Comparison of ENCODE assay signal across 26 cellular contexts in the genomic region with DNA sequence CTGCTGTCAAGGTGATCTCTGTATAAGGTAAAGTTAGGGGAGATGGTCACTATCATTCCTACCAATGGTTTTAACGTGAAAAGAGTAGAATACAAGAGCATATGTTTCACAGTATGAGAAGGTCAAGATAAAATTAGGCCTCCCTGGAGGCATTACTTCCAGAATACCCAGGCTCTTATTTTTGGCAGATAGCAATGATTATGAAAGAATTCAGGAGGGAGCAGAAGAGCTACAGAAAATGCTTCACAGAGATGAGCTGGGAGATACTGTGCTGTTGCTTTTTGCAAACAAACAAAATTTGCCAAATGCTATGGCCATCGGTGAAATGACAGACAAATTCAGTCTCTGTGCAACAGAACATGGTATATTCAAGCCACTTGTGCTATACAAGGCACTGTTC.
"Had no signal": no experiment of that assay in that cellular context is flagged by ENCODE, and none has a peak within 500 bp of the region (broad histone marks: within the 10 kb centered on the region; RNA-seq: fewer than 3 reads in every experiment).

No MANE protein-coding gene starts in this region.

- H3K4me2 ChIP-seq: KMS-11, PC-9 had no signal

- H3K4me3 ChIP-seq: adrenal gland, body of pancreas, breast epithelium, PC-9, SJCRH30, SK-N-MC had no signal

- ATAC-seq: activated CD8-positive, alpha-beta T cell treated with anti-CD3 and anti-CD28 coated beads for 36 hours; body of pancreas had no signal

- H3K27me3 ChIP-seq: adrenal gland, body of pancreas, breast epithelium, SJCRH30 had no signal

- H3K9me3 ChIP-seq: adrenal gland, body of pancreas, breast epithelium, SJCRH30 had no signal

- H3K4me1 ChIP-seq: adrenal gland, body of pancreas, breast epithelium, SJCRH30 had no signal

- H3K36me3 ChIP-seq: adrenal gland, breast epithelium, SJCRH30, WERI-Rb-1 had no signal

- H3K27ac ChIP-seq: adrenal gland, body of pancreas, KMS-11, PC-9, SJCRH30, SK-N-MC, WERI-Rb-1 had no signal

- H3K9ac ChIP-seq: KMS-11 had no signal

- H2AFZ ChIP-seq: PC-9 had no signal

- DNase-seq: activated CD4-positive, alpha-beta T cell treated with anti-CD3 and anti-CD28 coated beads for 1 hour; activated CD4-positive, alpha-beta T cell treated with anti-CD3 and anti-CD28 coated beads for 48 hours; activated CD4-positive, CD25-positive, alpha-beta regulatory T cell; activated CD8-positive, alpha-beta T cell treated with anti-CD3 and anti-CD28 coated beads for 36 hours; activated naive CD4-positive, alpha-beta T cell treated with Interleukin-2 at 50 U/mL for 16 hours; activated naive CD8-positive, alpha-beta T cell treated with anti-CD3 and anti-CD28 coated beads, Interleukin-2, amount 10 ng/mL, durations not matched to agents 7 days and 5 days; activated T-cell treated with anti-CD3 and anti-CD28 coated beads, Interleukin-2, amount 50 U/mL, for 1 hour; adrenal gland; body of pancreas; NCI-H1105; NCI-H1417 treated with DMSO at 0.1 percent for 48 hours; NCI-H187 treated with DMSO at 0.1 percent for 48 hours; NCI-H2081; NCI-H2171 treated with DMSO at 0.1 percent for 48 hours; NCI-H2227 treated with DMSO at 0.1 percent for 48 hours; NCI-H446; NCI-H524; NK-92 treated with Interleukin-12 subunit alpha and Interleukin-12 subunit beta, amount 100 ng/mL, for 24 hours; PC-9; Right ventricle myocardium superior; SJCRH30; T1000; WERI-Rb-1 had no signal
